ENCODE assay signal across 1 cellular context in genomic region chr16:89395150-89396142, GRCh38.
TF ChIP-seq lines count a peak whose summit lies in the region.

No MANE protein-coding gene starts in this region.

TF ChIP-seq in H1, 55 proteins besides CTCF, POLR2A, EP300 and RAD21 (continued from another document):
- TF ChIP-seq CHD7 (IDR thresholded peaks at IDR 0.05; ENCODE audit: insufficient replicate concordance, low read length) (no peak), ATF2 (IDR thresholded peaks at IDR 0.05; ENCODE audit: low read length) (no peak), TBP (IDR thresholded peaks at IDR 0.05; ENCODE audit: low read depth, low read length) (no peak)
TF ChIP-seq in H1: peak in this region for 0.
